In the genomic region with DNA sequence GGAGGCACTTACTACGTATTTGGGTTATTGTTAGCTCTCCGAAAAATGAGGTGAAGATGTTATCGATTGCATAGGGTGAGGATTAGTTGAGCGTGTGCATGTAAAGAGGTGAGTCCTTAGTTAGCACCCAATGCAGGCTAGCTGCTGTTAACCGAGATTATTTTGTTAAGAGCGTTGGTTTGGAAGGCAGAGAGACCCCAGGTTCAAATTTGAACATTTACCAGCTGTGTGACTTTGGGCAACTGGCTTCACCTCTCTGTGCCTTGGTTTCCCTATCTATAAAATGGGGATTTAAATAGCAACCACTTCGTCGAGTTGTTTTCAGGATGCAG, we compare ENCODE assay signal across 8 cellular contexts. TPM values are rescaled to one million over a fixed set of nuclear protein-coding genes. Genes with fewer than 3 reads are reported as not detected.
DNase-seq lines count a peak whose midpoint lies in the region; ATAC-seq and TF ChIP-seq lines count a peak whose summit lies in the region.
"Had no signal": no experiment of that assay in that cellular context is flagged by ENCODE, and none has a peak within 500 bp of the region (broad histone marks: within the 10 kb centered on the region; RNA-seq: fewer than 3 reads in every experiment).

No MANE protein-coding gene starts in this region.

- H3K27me3 ChIP-seq in HAP-1 (ENCODE audit: low read depth) (no peaks in the 10 kb centered on the region), RWPE2 (ENCODE audit: insufficient read depth, poor library complexity, severe bottlenecking) (no peaks in the 10 kb centered on the region), skeletal muscle tissue (ENCODE audit: control insufficient read depth in 3 of 3, insufficient read depth in 3 of 3, low read length in 3 of 3) (no peaks in the 10 kb centered on the region)

- H3K4me3 ChIP-seq in HAP-1: peak overlapping the region; percentile 80
- peak overlapping the region; percentile 98 for H3K4me3 ChIP-seq in RWPE2 (ENCODE audit: severe bottlenecking)
- H3K4me3 ChIP-seq in fibroblast of villous mesenchyme (ENCODE audit: low read depth, low read length): peak overlapping the region; percentile 96
- peak overlapping the region; percentile 73 to 92 (median 91) for H3K4me3 ChIP-seq in skeletal muscle tissue (ENCODE audit: low read length in 3 of 3)

- in situ Hi-C loops in HAP-1 (cut with MboI; ENCODE audit: low sequenced_read_pairs): loop anchor here (25.0 kb wide), 1 partner anchor 180 kb away; no protein-coding TSS in a partner anchor

- H3K36me3 ChIP-seq in HAP-1 (replicated peaks) (no peaks in the 10 kb centered on the region), RWPE2 (ENCODE audit: low read depth) (peaks cover 8% of the 10 kb centered on the region), skeletal muscle tissue (ENCODE audit: control insufficient read depth in 3 of 3, insufficient read depth in 3 of 3, low read length in 3 of 3) (no peaks in the 10 kb centered on the region)

- DNase-seq in HAP-1 (ENCODE audit: low spot score in 2 of 2) (no peak), RWPE2 (ENCODE audit: low spot score) (no peak), fibroblast of villous mesenchyme (ENCODE audit: low read depth) (peak; percentile 6), NCI-H1436 treated with DMSO at 0.1 percent for 48 hours (lab: John Stamatoyannopoulos, UW) (no peak), AG08395 (ENCODE audit: low spot score) (no peak)

- H3K9ac ChIP-seq in skeletal muscle tissue (ENCODE audit: low read depth in 1 of 3, low read length in 3 of 3): peak overlapping the region; percentile 60 to 91 (median 80)

- H3K9me3 ChIP-seq in HAP-1 (no peaks in the 10 kb centered on the region), RWPE2 (ENCODE audit: severe bottlenecking) (no peaks in the 10 kb centered on the region), skeletal muscle tissue (ENCODE audit: control insufficient read depth in 3 of 3, low read length in 3 of 3) (no peaks in the 10 kb centered on the region)

- ATAC-seq in RWPE2 (ENCODE audit: low read depth) (no peak), GM18873 (IDR thresholded peaks at IDR 0.05; ENCODE audit: low FRiP score, unreplicated experiment) (no peak)

- H3K4me1 ChIP-seq in HAP-1: peaks cover 18% of the 10 kb centered on the region
- peaks cover 22% of the 10 kb centered on the region for H3K4me1 ChIP-seq in RWPE2 (ENCODE audit: insufficient read depth, poor library complexity, severe bottlenecking)
- H3K4me1 ChIP-seq in skeletal muscle tissue (ENCODE audit: control insufficient read depth in 3 of 3, insufficient read depth in 3 of 3, low read length in 3 of 3): peaks cover 8 to 20% (median 11%) of the 10 kb centered on the region in 3 donors

- TF ChIP-seq CTCF in RWPE2 (IDR thresholded peaks at IDR 0.05; ENCODE audit: poor library complexity, severe bottlenecking) (no peak), fibroblast of villous mesenchyme (IDR thresholded peaks at IDR 0.05; ENCODE audit: insufficient read depth, low read depth, low read length) (no peak)

- H3K27ac ChIP-seq in RWPE2 (ENCODE audit: poor library complexity, severe bottlenecking) (peak overlapping the region; percentile 72), skeletal muscle tissue (ENCODE audit: low read depth, low read length) (no peak overlapping the region)

RNA-seq across cellular contexts. Expression of a gene that starts 0.7 kb away (rescaled TPM):
- total RNA-seq in fibroblast of villous mesenchyme (19.0 and 20.3 TPM in 2 replicates), skeletal muscle tissue (3.7 TPM)

RNA-seq across cellular contexts. Expression of a gene that starts 1.3 kb away (rescaled TPM):
- total RNA-seq in fibroblast of villous mesenchyme (not detected in 2 replicates), skeletal muscle tissue (not detected)
- total RNA-seq: M059J had no signal
